In genomic region chr1:86988835-86989234, GRCh38 we compare ENCODE assay signal across 27 cellular contexts.
"Had no signal": no experiment of that assay in that cellular context is flagged by ENCODE, and none has a peak within 500 bp of the region (broad histone marks: within the 10 kb centered on the region; RNA-seq: fewer than 3 reads in every experiment).

No MANE protein-coding gene starts in this region.

- H3K4me3 ChIP-seq: pancreas, prostate gland, skin epidermis, smooth muscle cell, spleen, suprapubic skin, testis, tibial artery, transverse colon, upper lobe of right lung, uterus had no signal

- ATAC-seq: naive thymus-derived CD8-positive, alpha-beta T cell; natural killer cell treated with Interleukin-12 subunit alpha and Interleukin-12 subunit beta and Interleukin-15 and Interleukin-18, amount 100 ng/mL, for 72 hours; pancreas; right cardiac atrium; sciatic nerve; stimulated activated memory B cell treated with anti-CD40 and anti-IgM and Interleukin-4, amounts not matched to agents 10 μg/mL and 1 μg/mL and 100 μg/mL, for 72 hours; stimulated activated naive CD8-positive, alpha-beta T cell treated with anti-CD3 and anti-CD28 coated beads, Interleukin-15, amount 100 ng/mL, for 72 hours; stimulated activated naive CD8-positive, alpha-beta T cell treated with anti-CD3 and anti-CD28 coated beads, Interleukin-15, Interleukin-2, amounts not matched to agents 100 U/mL and 50 U/mL, for 24 hours; upper lobe of right lung had no signal

- DNase-seq: naive thymus-derived CD8-positive, alpha-beta T cell; nephron progenitor cell; nucleus accumbens; pancreas; right cardiac atrium; spleen; stimulated activated CD4-positive, alpha-beta T cell treated with anti-CD3 and anti-CD28 coated beads, Interleukin-12 subunit alpha, Interleukin-12 subunit beta, amount 100 ng/mL, for 4 hours; stimulated activated CD4-positive, alpha-beta T cell treated with anti-CD3 and anti-CD28 coated beads, Interleukin-1b, Interleukin-23, amount 100 ng/mL, for 48 hours; stimulated activated CD4-positive, alpha-beta T cell treated with anti-CD3 and anti-CD28 coated beads, Interleukin-4, amount 100 ng/mL, for 1 hour; stimulated activated CD4-positive, alpha-beta T cell treated with anti-CD3 and anti-CD28 coated beads, Interleukin-4, amount 100 ng/mL, for 4 hours; stimulated activated CD8-positive, alpha-beta memory T cell treated with anti-CD3 and anti-CD28 coated beads, Interleukin-4, amount 100 ng/mL, for 48 hours; stimulated activated naive CD4-positive, alpha-beta T cell; stimulated activated naive CD8-positive, alpha-beta T cell treated with anti-CD3 and anti-CD28 coated beads, Interleukin-15, amount 100 ng/mL, for 72 hours; stimulated activated naive CD8-positive, alpha-beta T cell treated with anti-CD3 and anti-CD28 coated beads, Interleukin-15, Interleukin-2, amounts not matched to agents 100 U/mL and 50 U/mL, for 24 hours; substantia nigra; testis; tibial artery; transverse colon; upper lobe of right lung; uterus had no signal
